Comparison of ENCODE assay signal across 1 cellular context in genomic region chr20:32685541-32686529, GRCh38.
TF ChIP-seq lines count a peak whose summit lies in the region.

No MANE protein-coding gene starts in this region.

TF ChIP-seq in HepG2, 621 proteins besides CTCF, POLR2A, EP300 and RAD21 (continued from another document and continues in another):
- TF ChIP-seq CSRNP2 (CRISPR knock-in tag; conservative IDR thresholded peaks at IDR 0.05; ENCODE audit: low read depth), result no peak
- TF ChIP-seq ZFP36L2 (CRISPR knock-in tag; IDR thresholded peaks at IDR 0.05), result peak; percentile 29; the same call in 1 of the 2 replicates
- no peak; the same call in 1 of the 2 replicates for TF ChIP-seq DNMT3B (CRISPR knock-in tag; conservative IDR thresholded peaks at IDR 0.05)
- TF ChIP-seq SMAD3 (CRISPR knock-in tag; IDR thresholded peaks at IDR 0.05), result peak; percentile 99
- peak; percentile 45; the same call in 1 of the 2 replicates for TF ChIP-seq NFAT5 (CRISPR knock-in tag; IDR thresholded peaks at IDR 0.05)
- no peak for TF ChIP-seq ZNF674 (CRISPR knock-in tag; IDR thresholded peaks at IDR 0.05; ENCODE audit: low read depth)
- TF ChIP-seq NKX3-1 (CRISPR knock-in tag; IDR thresholded peaks at IDR 0.05), result peak; percentile 96
- peak; percentile 92; the same call in 1 of the 2 replicates for TF ChIP-seq MED13 (CRISPR knock-in tag; IDR thresholded peaks at IDR 0.05)
- peak; percentile 99 for TF ChIP-seq ZNF816 (CRISPR knock-in tag; IDR thresholded peaks at IDR 0.05; ENCODE audit: borderline replicate concordance)
- TF ChIP-seq ZNF574 (CRISPR knock-in tag; IDR thresholded peaks at IDR 0.05), result peak; percentile 93
- peak; percentile 16; the same call in 1 of the 2 replicates for TF ChIP-seq MTF1 (CRISPR knock-in tag; IDR thresholded peaks at IDR 0.05)
- peak; percentile 95 for TF ChIP-seq CCAR2 (optimal IDR thresholded peaks at IDR 0.05; ENCODE audit: low read depth, low read length)
- TF ChIP-seq ZNF547 (CRISPR knock-in tag; IDR thresholded peaks at IDR 0.05), result peak; percentile 97
- no peak for TF ChIP-seq DZIP1 (CRISPR knock-in tag; IDR thresholded peaks at IDR 0.05)
- TF ChIP-seq ZNF800 (CRISPR knock-in tag; IDR thresholded peaks at IDR 0.05), result peak; percentile 86; the same call in 1 of the 2 replicates
- TF ChIP-seq IRF1 (CRISPR knock-in tag; IDR thresholded peaks at IDR 0.05; ENCODE audit: low read depth), result no peak; the same call in 1 of the 2 replicates
- TF ChIP-seq SALL1 (CRISPR knock-in tag; IDR thresholded peaks at IDR 0.05), result peak; percentile 99
- TF ChIP-seq ZBTB1 (CRISPR knock-in tag; IDR thresholded peaks at IDR 0.05; ENCODE audit: borderline replicate concordance), result no peak
- TF ChIP-seq RELA (CRISPR knock-in tag; IDR thresholded peaks at IDR 0.05), result peak; percentile 54; the same call in 1 of the 2 replicates
- peak; percentile 50; the same call in 1 of the 2 replicates for TF ChIP-seq RBFOX2 (IDR thresholded peaks at IDR 0.05; ENCODE audit: low read depth, low read length)
- TF ChIP-seq SYNCRIP (IDR thresholded peaks at IDR 0.05; ENCODE audit: insufficient read depth, low read depth, low read length), result no peak
- TF ChIP-seq ZNF577 (CRISPR knock-in tag; IDR thresholded peaks at IDR 0.05; ENCODE audit: borderline replicate concordance, low read depth), result no peak
- peak; percentile 99 for TF ChIP-seq ARID5B (CRISPR knock-in tag; IDR thresholded peaks at IDR 0.05)
- no peak for TF ChIP-seq CEBPZ (IDR thresholded peaks at IDR 0.05; ENCODE audit: low read length)
- TF ChIP-seq ONECUT2 (CRISPR knock-in tag; IDR thresholded peaks at IDR 0.05), result peak; percentile 99
- peak; percentile 75; the same call in 1 of the 2 replicates for TF ChIP-seq SATB2 (CRISPR knock-in tag; IDR thresholded peaks at IDR 0.05)
- TF ChIP-seq ARNT2 (CRISPR knock-in tag; IDR thresholded peaks at IDR 0.05; ENCODE audit: low read depth), result peak; percentile 55; the same call in 1 of the 2 replicates
- TF ChIP-seq KMT2A (CRISPR knock-in tag; IDR thresholded peaks at IDR 0.05), result peak; percentile 89
- TF ChIP-seq ZNF101 (CRISPR knock-in tag; IDR thresholded peaks at IDR 0.05; ENCODE audit: borderline replicate concordance, low read depth), result peak; percentile 84; the same call in 1 of the 2 replicates
- TF ChIP-seq PITX1 (CRISPR knock-in tag; IDR thresholded peaks at IDR 0.05), result peak; percentile 100
